In genomic region chr13:111898956-111899713, GRCh38 we compare ENCODE assay signal across 19 cellular contexts.
DNase-seq lines count a peak whose midpoint lies in the region; ATAC-seq and TF ChIP-seq lines count a peak whose summit lies in the region.
"Had no signal": no experiment of that assay in that cellular context is flagged by ENCODE, and none has a peak within 500 bp of the region (broad histone marks: within the 10 kb centered on the region; RNA-seq: fewer than 3 reads in every experiment).

No MANE protein-coding gene starts in this region.

- H4K8ac ChIP-seq in H9 (replicated peaks; ENCODE audit: insufficient read length, low read depth, low read length), result no peak overlapping the region

- TF ChIP-seq POLR2A in sigmoid colon (IDR thresholded peaks at IDR 0.05), result no peak

- no peaks in the 10 kb centered on the region for H3K36me3 ChIP-seq in sigmoid colon
- H3K36me3 ChIP-seq: BE2C, HAP-1 had no signal

- H3K14ac ChIP-seq in H9 (ENCODE audit: insufficient read depth, low read length), result no peak overlapping the region

- intact Hi-C loops in sigmoid colon (cut with DNase I), result no loop called here

- no peak overlapping the region for H2BK20ac ChIP-seq in H9 (ENCODE audit: low read depth, low read length, poor library complexity, severe bottlenecking)

- H3K36me3 Mint-ChIP-seq in H9 (ENCODE audit: insufficient read depth in 1 of 3, low read depth in 3 of 3), result no peaks in the 10 kb centered on the region

- no peak overlapping the region for H3T11ph ChIP-seq in H9 (ENCODE audit: low read length)

- H3K9me3 Mint-ChIP-seq in H9, result peaks cover 0 to 2% of the 10 kb centered on the region in 2 experiments; a peak in 1 of 5 replicates

- no peak overlapping the region for H2AFZ ChIP-seq in H9 (ENCODE audit: low read length)
- H2AFZ ChIP-seq: GM23248 had no signal

- no peak overlapping the region for H3K4me3 Mint-ChIP-seq in H9

- in situ Hi-C loops in GM13976 (cut with MboI; ENCODE audit: low sequenced_read_pairs, unreplicated experiment), result no loop called here

- TF ChIP-seq EP300 in sigmoid colon (IDR thresholded peaks at IDR 0.05), result no peak

- H3K9me3 ChIP-seq in H9 (ENCODE audit: control insufficient read depth, low read depth, low read length), result no peaks in the 10 kb centered on the region
- H3K9me3 ChIP-seq in sigmoid colon, result no peaks in the 10 kb centered on the region
- H3K9me3 ChIP-seq: BE2C, HAP-1 had no signal

- no peak overlapping the region for H3K27ac Mint-ChIP-seq in H9

- no peak overlapping the region for H3K4ac ChIP-seq in H9 (ENCODE audit: low read depth, low read length)

- no peak overlapping the region for H2BK15ac ChIP-seq in H9 (ENCODE audit: low read depth, low read length)

- no CpG with 5 or more reads among the region's 35 CpGs for WGBS in H9 (ENCODE audit: extremely low coverage, insufficient read length, low lambda C conversion rate)
- WGBS in sigmoid colon, 2 donors, result 85 to 92% methylated on average over 35 of the region's 35 CpGs

- no peak overlapping the region for H2BK120ac ChIP-seq in H9 (ENCODE audit: low read depth, low read length, poor library complexity, severe bottlenecking)

- H3K56ac ChIP-seq in H9 (ENCODE audit: insufficient read length, low read depth, low read length), result no peak overlapping the region

- no peaks in the 10 kb centered on the region for H4K20me1 ChIP-seq in H9 (ENCODE audit: control insufficient read depth, insufficient read depth, insufficient read length)

- no peaks in the 10 kb centered on the region for H3K27me3 ChIP-seq in H9 (ENCODE audit: insufficient read depth, low read length)
- H3K27me3 ChIP-seq in sigmoid colon, result peaks cover 0 to 17% (median 4%) of the 10 kb centered on the region in 3 donors

- no peak for ATAC-seq in GM21423 (IDR thresholded peaks at IDR 0.05; ENCODE audit: unreplicated experiment)
- ATAC-seq: Right ventricle myocardium inferior had no signal

- H4K91ac ChIP-seq in H9 (ENCODE audit: insufficient read length, low read depth, low read length), result no peak overlapping the region

- no peak overlapping the region for H2BK12ac ChIP-seq in H9 (ENCODE audit: insufficient read length, low read depth, low read length)

- no peak overlapping the region for H2AK5ac ChIP-seq in H9 (ENCODE audit: insufficient read length, low read length)

- no peak overlapping the region for H3K9ac ChIP-seq in H9 (ENCODE audit: extremely low read depth, insufficient read length, low read length)
- H3K9ac ChIP-seq: GM23248 had no signal

- peak; percentile 12 for DNase-seq in H9
- DNase-seq in coronary artery (ENCODE audit: low spot score), result peak; percentile 53
- DNase-seq in mesenteric fat pad (ENCODE audit: low spot score), result peak; percentile 80
- DNase-seq in sigmoid colon, result peak; percentile 51
- DNase-seq in activated T-cell treated with anti-CD3 and anti-CD28 coated beads for 4 hours, result no peak
- no peak for DNase-seq in GM13976 (ENCODE audit: low spot score)
- DNase-seq: BE2C, EL, GF-D8, GM23248, Kasumi-1, NCI-H1694, NCI-H2081, NCI-H2171, NCI-H345, NCI-H526 had no signal

- no peak overlapping the region for H3K4me2 ChIP-seq in H9 (ENCODE audit: insufficient read depth, insufficient read length, low read length)

- H3K4me3 ChIP-seq in coronary artery (no peak overlapping the region), sigmoid colon (no peak overlapping the region)
- H3K4me3 ChIP-seq: GM23248, HAP-1 had no signal

- H3K27ac ChIP-seq in H9 (ENCODE audit: insufficient read length, low read depth, low read length) (no peak overlapping the region), coronary artery (no peak overlapping the region), sigmoid colon (no peak overlapping the region)
- H3K27ac ChIP-seq: GM23248 had no signal

- peaks cover 52% of the 10 kb centered on the region for H3K27me3 Mint-ChIP-seq in H9 (ENCODE audit: low read depth)

- H2BK5ac ChIP-seq in H9 (ENCODE audit: insufficient read length, low read length), result no peak overlapping the region

- no peak overlapping the region for H3K23ac ChIP-seq in H9 (ENCODE audit: insufficient read length, low read depth, low read length)

- peaks cover under 1% of the 10 kb centered on the region for H3K23me2 ChIP-seq in H9 (ENCODE audit: insufficient read length, low read depth, low read length, poor library complexity, severe bottlenecking)

- no peak overlapping the region for H4K5ac ChIP-seq in H9 (ENCODE audit: insufficient read length, low read depth, low read length)

- H3K18ac ChIP-seq in H9 (ENCODE audit: insufficient read length, low read depth, low read length), result no peak overlapping the region

- H3K79me2 ChIP-seq in H9 (ENCODE audit: insufficient read depth, low read length), result no peaks in the 10 kb centered on the region

- TF ChIP-seq CTCF in H9 (conservative IDR thresholded peaks at IDR 0.05), result no peak
- no peak for TF ChIP-seq CTCF in coronary artery (IDR thresholded peaks at IDR 0.05)
- no peak for TF ChIP-seq CTCF in sigmoid colon (IDR thresholded peaks at IDR 0.05)
- no peak for TF ChIP-seq CTCF in GM13976 (IDR thresholded peaks at IDR 0.05; ENCODE audit: borderline replicate concordance, control extremely low read depth, extremely low read depth, insufficient read depth, missing control alignments)

- H3K79me1 ChIP-seq in H9 (ENCODE audit: insufficient read depth, low read depth, low read length, poor library complexity, severe bottlenecking), result no peaks in the 10 kb centered on the region

- no peaks in the 10 kb centered on the region for H3K4me1 ChIP-seq in H9 (ENCODE audit: insufficient read depth, low read length)
- H3K4me1 ChIP-seq in sigmoid colon, result no peaks in the 10 kb centered on the region
- H3K4me1 ChIP-seq: BE2C, HAP-1 had no signal

- peaks cover 8 to 10% of the 10 kb centered on the region in 2 experiments for H3K4me1 Mint-ChIP-seq in H9

Comparison
In these comparisons a context has a peak if more than half of its experiments do, and no peak if none do; other contexts are left out.
1. DNase-seq: peak in H9 (single experiment), coronary artery (single experiment), mesenteric fat pad (single experiment) and sigmoid colon (single experiment); none in activated T-cell treated with anti-CD3 and anti-CD28 coated beads for 4 hours (single experiment) and GM13976 (single experiment).